Comparison of ENCODE assay signal across 11 cellular contexts in the genomic region with DNA sequence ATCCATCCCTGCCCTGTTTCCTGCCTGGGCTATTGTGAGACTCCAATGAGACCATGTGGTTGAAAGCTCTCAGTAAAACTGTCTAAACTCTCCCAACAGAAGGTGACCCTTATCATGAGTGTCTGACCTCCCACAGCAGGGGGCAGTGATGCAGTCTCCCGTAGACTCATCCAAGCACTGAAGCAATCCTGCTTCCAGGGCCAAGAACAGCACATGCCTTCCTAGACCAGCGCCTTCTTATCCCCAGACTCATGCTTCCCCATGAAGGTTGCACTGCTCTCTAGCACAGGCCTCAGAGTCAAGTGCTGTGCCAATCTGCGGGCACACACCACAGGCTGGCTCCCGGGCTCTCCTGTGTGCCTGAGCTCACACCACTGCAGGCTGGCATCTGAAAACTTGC.
DNase-seq lines count a peak whose midpoint lies in the region; TF ChIP-seq lines count a peak whose summit lies in the region.
"Had no signal": no experiment of that assay in that cellular context is flagged by ENCODE, and none has a peak within 500 bp of the region (broad histone marks: within the 10 kb centered on the region; RNA-seq: fewer than 3 reads in every experiment).

No MANE protein-coding gene starts in this region.

- intact Hi-C loops in prostate gland (cut with DNase I): no loop called here

- no peak overlapping the region for H3K4me2 ChIP-seq in SK-N-SH

- peaks cover 37% of the 10 kb centered on the region for H4K20me1 ChIP-seq in SK-N-SH (ENCODE audit: insufficient read depth)

- H3K79me2 ChIP-seq in SK-N-SH (ENCODE audit: insufficient read depth): peaks cover 30% of the 10 kb centered on the region

- TF ChIP-seq POLR2A in prostate gland (IDR thresholded peaks at IDR 0.05): no peak

- no peak overlapping the region for H2AFZ ChIP-seq in SK-N-SH (ENCODE audit: low read depth)

- POLR2A ChIA-PET in BJ (lab: Charles Lee) (no interaction called here), SK-N-SH (lab: Yijun Ruan, JAX) (no interaction called here)

- H3K4me3 ChIP-seq in BJ (ENCODE audit: low read depth, low read length) (no peak overlapping the region), SK-N-SH (ENCODE audit: low read depth in 2 of 2, low read length in 1 of 2) (no peak overlapping the region), prostate gland (no peak overlapping the region), HAP-1 (no peak overlapping the region)

- peaks cover 0 to 28% of the 10 kb centered on the region in 2 experiments; a peak in 1 of 4 replicates for H3K4me1 ChIP-seq in SK-N-SH (ENCODE audit: control insufficient read depth in 1 of 2, insufficient read depth in 2 of 2, low read depth in 1 of 2, low read length in 1 of 2)
- H3K4me1 ChIP-seq in prostate gland (replicated peaks): no peaks in the 10 kb centered on the region
- H3K4me1 ChIP-seq in HAP-1: no peaks in the 10 kb centered on the region

- no peaks in the 10 kb centered on the region for H3K27me3 ChIP-seq in BJ (ENCODE audit: control insufficient read depth, insufficient read depth, low read length)
- no peaks in the 10 kb centered on the region for H3K27me3 ChIP-seq in SK-N-SH (ENCODE audit: insufficient read depth)
- no peaks in the 10 kb centered on the region for H3K27me3 ChIP-seq in prostate gland (replicated peaks; ENCODE audit: insufficient read depth)
- H3K27me3 ChIP-seq in HAP-1 (ENCODE audit: low read depth): no peaks in the 10 kb centered on the region; the same call in 1 of the 2 replicates

- H3K9me2 ChIP-seq in SK-N-SH: no peaks in the 10 kb centered on the region

- no peaks in the 10 kb centered on the region for H3K9me3 ChIP-seq in SK-N-SH
- H3K9me3 ChIP-seq in prostate gland: no peaks in the 10 kb centered on the region
- no peaks in the 10 kb centered on the region for H3K9me3 ChIP-seq in HAP-1

- no peak overlapping the region for H3K9ac ChIP-seq in SK-N-SH

- peaks cover 33% of the 10 kb centered on the region for H3F3A ChIP-seq in SK-N-SH (replicated peaks; ENCODE audit: insufficient read depth)

- peaks cover 51% of the 10 kb centered on the region for H3K36me3 ChIP-seq in BJ (ENCODE audit: control insufficient read depth, insufficient read depth, low read length)
- peaks cover 59 to 62% of the 10 kb centered on the region in 2 experiments for H3K36me3 ChIP-seq in SK-N-SH (replicated peaks in 1 of 2; ENCODE audit: control insufficient read depth in 1 of 2, insufficient read depth in 2 of 2, low read length in 1 of 2)
- H3K36me3 ChIP-seq in prostate gland: peaks cover 9 to 22% of the 10 kb centered on the region in 2 donors
- H3K36me3 ChIP-seq in HAP-1 (replicated peaks): no peaks in the 10 kb centered on the region

- peak; percentile 46 for TF ChIP-seq RAD21 in SK-N-SH (IDR thresholded peaks at IDR 0.05; ENCODE audit: low read length)

- in situ Hi-C loops in HAP-1 (cut with MboI; ENCODE audit: low sequenced_read_pairs): no loop called here

- TF ChIP-seq EP300 in SK-N-SH (IDR thresholded peaks at IDR 0.05; ENCODE audit: borderline replicate concordance in 1 of 2, low read depth in 1 of 2, low read length in 1 of 2): no peak

- WGBS in SK-N-SH (ENCODE audit: low lambda C conversion rate): 59% methylated on average over 2 of the region's 4 CpGs
- 61% methylated on average over 4 of the region's 4 CpGs for WGBS in prostate gland

- TF ChIP-seq CTCF in BJ (IDR thresholded peaks at IDR 0.05; ENCODE audit: insufficient read depth, low read depth, low read length): peak; percentile 45
- peak; percentile 46 for TF ChIP-seq CTCF in SK-N-SH (IDR thresholded peaks at IDR 0.05)
- TF ChIP-seq CTCF in prostate gland (IDR thresholded peaks at IDR 0.05): peak in 1 of 4 experiments; percentile 22

- no peak overlapping the region for H3K27ac ChIP-seq in SK-N-SH (ENCODE audit: low read depth in 2 of 2, low read length in 1 of 2)
- peak overlapping the region; percentile 5 to 27 for H3K27ac ChIP-seq in prostate gland
- H3K27ac ChIP-seq: VCaP had no signal

- DNase-seq in BJ (ENCODE audit: low read depth) (no peak), SK-N-SH (peak; percentile 53), glomerular visceral epithelial cell (ENCODE audit: extremely low spot score) (peak; percentile 47), prostate gland (ENCODE audit: low spot score) (no peak), middle frontal gyrus (ENCODE audit: extremely low spot score, low spot score) (no peak), HAP-1 (ENCODE audit: low spot score in 2 of 2) (no peak), NCI-H2107 (lab: John Stamatoyannopoulos, UW) (no peak)
- no peak for DNase-seq in stimulated activated CD4-positive, alpha-beta T cell treated with anti-CD3 and anti-CD28 coated beads, Interleukin-4, amount 100 ng/mL, for 1 hour
- DNase-seq: natural killer cell, NCI-H1048 had no signal

- CTCF ChIA-PET in BJ (lab: Yijun Ruan, JAX): interaction anchor here (0.5 to 15.9 kb wide), 13 partner anchors 9 to 177 kb away, joined by 3 to 264 read pairs (median 5); no protein-coding TSS in a partner anchor
- CTCF ChIA-PET in SK-N-SH (lab: Yijun Ruan, JAX): interaction anchor here (0.8 to 20.7 kb wide), 19 partner anchors 9 to 113 kb away, joined by 3 to 360 read pairs (median 4); no protein-coding TSS in a partner anchor

TF ChIP-seq in SK-N-SH, 30 proteins besides CTCF, POLR2A, EP300 and RAD21:
- TF ChIP-seq SMC3 (IDR thresholded peaks at IDR 0.05; ENCODE audit: low read depth, low read length): peak; percentile 39; the same call in 1 of the 2 replicates
- TF ChIP-seq, protein P1, sequence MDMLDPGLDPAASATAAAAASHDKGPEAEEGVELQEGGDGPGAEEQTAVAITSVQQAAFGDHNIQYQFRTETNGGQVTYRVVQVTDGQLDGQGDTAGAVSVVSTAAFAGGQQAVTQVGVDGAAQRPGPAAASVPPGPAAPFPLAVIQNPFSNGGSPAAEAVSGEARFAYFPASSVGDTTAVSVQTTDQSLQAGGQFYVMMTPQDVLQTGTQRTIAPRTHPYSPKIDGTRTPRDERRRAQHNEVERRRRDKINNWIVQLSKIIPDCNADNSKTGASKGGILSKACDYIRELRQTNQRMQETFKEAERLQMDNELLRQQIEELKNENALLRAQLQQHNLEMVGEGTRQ (IDR thresholded peaks at IDR 0.05; ENCODE audit: borderline replicate concordance, low read depth, low read length): no peak

Comparison
In these comparisons a context has a peak if more than half of its experiments do, and no peak if none do; other contexts are left out.
1. DNase-seq: peak in SK-N-SH (single experiment) and glomerular visceral epithelial cell (single experiment); none in BJ (single experiment), prostate gland (single experiment), middle frontal gyrus (single experiment), stimulated activated CD4-positive, alpha-beta T cell treated with anti-CD3 and anti-CD28 coated beads, Interleukin-4, amount 100 ng/mL, for 1 hour (single experiment), HAP-1 (0 of 2) and NCI-H2107 (single experiment).
2. H3K27ac ChIP-seq: peak in prostate gland (2 of 2); none in SK-N-SH (0 of 2).